ENCODE assay signal across 18 cellular contexts in genomic region chr14:61099221-61099835, GRCh38.
A peak's percentile ranks its signal among the peaks of the same experiment; 100 is the strongest.
DNase-seq lines count a peak whose midpoint lies in the region; ATAC-seq, FAIRE-seq and TF ChIP-seq lines count a peak whose summit lies in the region.
"Had no signal": no experiment of that assay in that cellular context is flagged by ENCODE, and none has a peak within 500 bp of the region (broad histone marks: within the 10 kb centered on the region; RNA-seq: fewer than 3 reads in every experiment).

No MANE protein-coding gene starts in this region.

- H3K27me3 ChIP-seq in AG04450 (ENCODE audit: control insufficient read depth, insufficient read depth, low read length): no peaks in the 10 kb centered on the region
- H3K27me3 ChIP-seq in PC-3 (ENCODE audit: low read length): no peaks in the 10 kb centered on the region
- H3K27me3 ChIP-seq in pancreas: no peaks in the 10 kb centered on the region

- no peaks in the 10 kb centered on the region for H3K9me2 ChIP-seq in PC-3 (replicated peaks; ENCODE audit: low read length)

- H3K27ac ChIP-seq in AG04450 (ENCODE audit: low read depth, low read length) (no peak overlapping the region), PC-3 (ENCODE audit: low read length) (peak overlapping the region; percentile 71), pancreas (no peak overlapping the region)
- H3K27ac ChIP-seq: C4-2B had no signal

- intact Hi-C loops in PC-3 (cut with micrococcal nuclease) (no loop called here), pancreas (cut with DNase I) (no loop called here)

- POLR2A ChIA-PET in AG04450 (lab: Yijun Ruan, JAX) (interaction anchor here (1.2 kb wide), 1 partner anchor 152 kb away, joined by 5 read pairs; no protein-coding TSS in a partner anchor), PC-3 (lab: Charles Lee; ENCODE audit: unreplicated experiment) (interaction anchor here (0.5 to 1.0 kb wide), 3 partner anchors 21 to 663 kb away, joined by 3 to 10 read pairs (median 4); no protein-coding TSS in a partner anchor)

- TF ChIP-seq CTCF in AG04450 (IDR thresholded peaks at IDR 0.05; ENCODE audit: low read depth, low read length): no peak
- no peak for TF ChIP-seq CTCF in PC-3 (conservative IDR thresholded peaks at IDR 0.05; ENCODE audit: low read depth, low read length)
- no peak for TF ChIP-seq CTCF in pancreas (IDR thresholded peaks at IDR 0.05)

- H3K4me1 ChIP-seq in PC-3 (ENCODE audit: insufficient read depth, low read length) (peaks cover 45% of the 10 kb centered on the region), pancreas (peaks cover 0 to 3% (median 0%) of the 10 kb centered on the region in 3 donors)

- H2AFZ ChIP-seq in PC-3 (ENCODE audit: low read length): no peak overlapping the region

- H4K20me1 ChIP-seq in PC-3 (ENCODE audit: low read length): no peaks in the 10 kb centered on the region

- H3K4me3 ChIP-seq in AG04450 (ENCODE audit: low read depth, low read length) (no peak overlapping the region), PC-3 (ENCODE audit: low read length) (no peak overlapping the region), pancreas (no peak overlapping the region)

- ATAC-seq in HG03460 (IDR thresholded peaks at IDR 0.05; ENCODE audit: unreplicated experiment) (peak; percentile 42), PC-3 (no peak), pancreas (no peak), left lobe of liver (no peak), HG02970 (IDR thresholded peaks at IDR 0.05; ENCODE audit: low FRiP score, unreplicated experiment) (no peak), GM18909 (IDR thresholded peaks at IDR 0.05; ENCODE audit: poor library complexity, unreplicated experiment) (no peak)

- FAIRE-seq in pancreas (lab: Jason Lieb, UNC): no peak

- WGBS in pancreas, 2 donors: 64 to 68% methylated on average over 4 of the region's 4 CpGs

- H3K9ac ChIP-seq in PC-3 (ENCODE audit: low read length): no peak overlapping the region

- no TSS peak for BruUV-seq in PC-3 (replicated peaks; lab: Mats Ljungman, UMichigan)

- no peaks in the 10 kb centered on the region for H3K79me2 ChIP-seq in PC-3 (ENCODE audit: low read length)

- DNase-seq in AG04450 (ENCODE audit: low read depth, low spot score) (peak; percentile 43), PC-3 (no peak), fibroblast of gingiva (ENCODE audit: low read depth) (peak; percentile 80), pancreas (no peak), left lobe of liver (ENCODE audit: low spot score) (no peak)
- DNase-seq: 8988T, DMS79 treated with DMSO at 0.1 percent for 48 hours, GDM1, H7, NCI-H1048, NCI-H146, NCI-H2107, NCI-H748 treated with DMSO at 0.1 percent for 48 hours, SIG-M5 had no signal

- H3K36me3 ChIP-seq in PC-3 (ENCODE audit: low read depth, low read length): no peaks in the 10 kb centered on the region
- H3K36me3 ChIP-seq in pancreas: no peaks in the 10 kb centered on the region

- H3K9me3 ChIP-seq in AG04450 (ENCODE audit: control insufficient read depth, insufficient read depth, low read length): peaks cover 10% of the 10 kb centered on the region
- no peaks in the 10 kb centered on the region for H3K9me3 ChIP-seq in PC-3 (ENCODE audit: low read length)
- no peaks in the 10 kb centered on the region for H3K9me3 ChIP-seq in pancreas

- H3K4me2 ChIP-seq in PC-3 (ENCODE audit: low read length): no peak overlapping the region

- CTCF ChIA-PET in AG04450 (lab: Charles Lee) (no interaction called here), PC-3 (lab: Charles Lee) (interaction anchor here (0.7 kb wide), 1 partner anchor 37 kb away, joined by 4 read pairs; no protein-coding TSS in a partner anchor)

- peaks cover 14% of the 10 kb centered on the region for H3F3A ChIP-seq in PC-3 (ENCODE audit: low read length, unreplicated experiment)

Comparison
In these comparisons a context has a peak if more than half of its experiments do, and no peak if none do; other contexts are left out.
1. DNase-seq: peak in AG04450 (single experiment) and fibroblast of gingiva (single experiment); none in PC-3 (single experiment), pancreas (0 of 6) and left lobe of liver (single experiment).